Comparison of ENCODE assay signal across 7 cellular contexts in the genomic region with DNA sequence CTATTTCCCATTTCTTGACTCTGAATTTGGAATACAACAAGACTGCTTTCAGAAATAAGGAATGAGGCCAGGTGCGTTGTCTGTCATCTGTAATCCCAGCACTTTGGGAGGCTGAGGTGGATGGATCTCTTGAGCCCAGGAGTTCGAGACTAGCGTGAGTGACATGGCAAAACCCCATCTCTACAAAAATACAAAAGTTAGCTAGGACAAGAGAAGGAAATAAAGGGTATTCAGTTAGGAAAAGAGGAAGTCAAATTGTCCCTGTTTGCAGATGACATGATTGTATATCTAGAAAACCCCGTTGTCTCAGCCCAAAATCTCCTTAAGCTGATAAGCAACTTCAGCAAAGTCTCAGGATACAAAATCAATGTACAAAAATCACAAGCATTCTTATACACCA. TPM values are rescaled to one million over a fixed set of nuclear protein-coding genes. Genes with fewer than 3 reads are reported as not detected.
DNase-seq lines count a peak whose midpoint lies in the region; ATAC-seq, FAIRE-seq and TF ChIP-seq lines count a peak whose summit lies in the region.
"Not testable (repeated sequence)": the region's sequence is repeated elsewhere in the genome, so short reads cannot be mapped to it uniquely, and the experiment has no call there.

No MANE protein-coding gene starts in this region.

- dilution Hi-C loops in endothelial cell of umbilical vein (cut with MboI; ENCODE audit: extremely low pct_ligation_motif_present, low sequenced_read_pairs), result not testable (repeated sequence)

- not testable (repeated sequence) for H3K36me3 ChIP-seq in endothelial cell of umbilical vein (ENCODE audit: control insufficient read depth in 2 of 2, extremely low read depth in 1 of 2, insufficient read depth in 2 of 2, low read length in 2 of 2)
- H3K36me3 ChIP-seq in skeletal muscle satellite cell (ENCODE audit: insufficient read depth, low read length), result peaks cover 11% of the 10 kb centered on the region

- not testable (repeated sequence) for FAIRE-seq in A549 (lab: Jason Lieb, UNC); endothelial cell of umbilical vein (lab: Jason Lieb, UNC)

- not testable (repeated sequence) for H3K4me3 ChIP-seq in A549; endothelial cell of umbilical vein (replicated peaks in 1 of 3; ENCODE audit: insufficient read depth in 1 of 3, low read depth in 1 of 3, low read length in 3 of 3); skeletal muscle satellite cell (ENCODE audit: low read length)

- not testable (repeated sequence) for H3K27me3 Mint-ChIP-seq in HFFc6 (ENCODE audit: insufficient read depth); T-cell; naive B cell

- 93% methylated on average over 4 of the region's 4 CpGs for WGBS in A549 (ENCODE audit: missing lambda C conversion rate)

- DNase-seq in A549 (ENCODE audit: low read depth in 1 of 2, low spot score in 1 of 2); HFFc6; T-cell; caudate nucleus (lab: John Stamatoyannopoulos, UW); endothelial cell of umbilical vein (ENCODE audit: low read depth, low spot score); naive B cell: not testable (repeated sequence)

- not testable (repeated sequence) for H2AFZ ChIP-seq in endothelial cell of umbilical vein (ENCODE audit: low read depth, low read length)

- TF ChIP-seq RAD21 in A549 (conservative IDR thresholded peaks at IDR 0.05 in 1 of 2, IDR thresholded peaks at IDR 0.05 in 1 of 2), result not testable (repeated sequence)

- peaks cover 19% of the 10 kb centered on the region for H4K20me1 ChIP-seq in endothelial cell of umbilical vein (replicated peaks; ENCODE audit: control insufficient read depth, extremely low read depth, insufficient read depth, low read length)

- TF ChIP-seq CTCF in A549 (IDR thresholded peaks at IDR 0.05); HFFc6 (IDR thresholded peaks at IDR 0.05); endothelial cell of umbilical vein (IDR thresholded peaks at IDR 0.05; ENCODE audit: extremely low read depth in 1 of 2, insufficient read depth in 1 of 2, low read depth in 1 of 2, low read length in 2 of 2): not testable (repeated sequence)

- peaks cover 80% of the 10 kb centered on the region for H3K4me1 Mint-ChIP-seq in HFFc6 (ENCODE audit: low read depth)
- peaks cover 78 to 79% (median 79%) of the 10 kb centered on the region in 3 donors for H3K4me1 Mint-ChIP-seq in T-cell
- H3K4me1 Mint-ChIP-seq in naive B cell, result peaks cover 70 to 84% (median 80%) of the 10 kb centered on the region in 3 donors

- H3K4me1 ChIP-seq in A549, result peaks cover 71% of the 10 kb centered on the region
- H3K4me1 ChIP-seq in endothelial cell of umbilical vein (ENCODE audit: control insufficient read depth, extremely low read depth, insufficient read depth, low read length), result peaks cover 50% of the 10 kb centered on the region
- peaks cover 69% of the 10 kb centered on the region for H3K4me1 ChIP-seq in skeletal muscle satellite cell (ENCODE audit: control insufficient read depth, insufficient read depth, low read length)

- not testable (repeated sequence) for H3K9ac ChIP-seq in endothelial cell of umbilical vein (replicated peaks; ENCODE audit: extremely low read depth, insufficient read depth, low read length); skeletal muscle satellite cell (ENCODE audit: low read depth, low read length)

- H3K9me3 ChIP-seq in A549; endothelial cell of umbilical vein (replicated peaks; ENCODE audit: control insufficient read depth, insufficient read depth, low read length); skeletal muscle satellite cell (replicated peaks; ENCODE audit: low read length): not testable (repeated sequence)

- not testable (repeated sequence) for TF ChIP-seq POLR2A in A549 (IDR thresholded peaks at IDR 0.05; ENCODE audit: low read length); endothelial cell of umbilical vein (IDR thresholded peaks at IDR 0.05; ENCODE audit: low read depth, low read length)

- POLR2A ChIA-PET in A549 (lab: Yijun Ruan, JAX); T-cell (lab: Charles Lee); endothelial cell of umbilical vein (lab: Charles Lee): not testable (repeated sequence)

- peaks cover 79% of the 10 kb centered on the region for H3K79me2 ChIP-seq in endothelial cell of umbilical vein (ENCODE audit: control insufficient read depth, insufficient read depth, low read length)

- CTCF ChIA-PET in A549 (lab: Yijun Ruan, JAX), result interaction anchor here (1.3 kb wide), 1 partner anchor 23 kb away, joined by 4 read pairs; no protein-coding TSS in a partner anchor
- CTCF ChIA-PET in T-cell (lab: Charles Lee), result not testable (repeated sequence)
- CTCF ChIA-PET in endothelial cell of umbilical vein (lab: Charles Lee), result interaction anchor here (4.6 kb wide), 1 partner anchor 10 kb away, joined by 24 read pairs; no protein-coding TSS in a partner anchor

- H3K36me3 Mint-ChIP-seq in HFFc6 (ENCODE audit: low read depth) (peaks cover 10% of the 10 kb centered on the region), T-cell (peaks cover 14% of the 10 kb centered on the region)
- H3K36me3 Mint-ChIP-seq in naive B cell, result not testable (repeated sequence)

- H3K9me1 ChIP-seq in endothelial cell of umbilical vein (replicated peaks; ENCODE audit: control insufficient read depth, extremely low read depth, insufficient read depth, low read length), result not testable (repeated sequence)

- H3K27ac ChIP-seq in A549 (peak overlapping the region; percentile 78 to 84; a peak in 5 of 6 replicates), caudate nucleus (ENCODE audit: low read depth, low read length) (peak overlapping the region; percentile 59)
- H3K27ac ChIP-seq in endothelial cell of umbilical vein (ENCODE audit: insufficient read depth, low read depth, low read length), result not testable (repeated sequence)

- H3K9me3 Mint-ChIP-seq in HFFc6, T-cell, naive B cell: not testable (repeated sequence)

- peak overlapping the region; percentile 78 for H3K4me2 ChIP-seq in A549
- not testable (repeated sequence) for H3K4me2 ChIP-seq in endothelial cell of umbilical vein (ENCODE audit: insufficient read depth, low read length)
- H3K4me2 ChIP-seq in skeletal muscle satellite cell (ENCODE audit: low read length), result peak overlapping the region; percentile 63

- H3K27me3 ChIP-seq in endothelial cell of umbilical vein (ENCODE audit: control insufficient read depth in 2 of 2, insufficient read depth in 2 of 2, low read length in 2 of 2); skeletal muscle satellite cell (ENCODE audit: control insufficient read depth, insufficient read depth, low read length): not testable (repeated sequence)

- H3K27ac Mint-ChIP-seq in HFFc6, result peak overlapping the region; percentile 70
- H3K27ac Mint-ChIP-seq in T-cell, result peak overlapping the region; percentile 19 to 66
- H3K27ac Mint-ChIP-seq in naive B cell, result peak overlapping the region; percentile 57 to 90 (median 78)

- H3K4me3 Mint-ChIP-seq in HFFc6, result not testable (repeated sequence)
- peak overlapping the region in 1 of 3 donors; percentile 31 for H3K4me3 Mint-ChIP-seq in T-cell
- peak overlapping the region in 3 of 8 donors; percentile 6 to 81 (median 44) for H3K4me3 Mint-ChIP-seq in naive B cell

- ATAC-seq in A549; T-cell (replicated peaks in 1 of 4); naive B cell (ENCODE audit: low read depth in 2 of 2): not testable (repeated sequence)

- not testable (repeated sequence) for TF ChIP-seq EP300 in A549 (IDR thresholded peaks at IDR 0.05)

- BruUV-seq in endothelial cell of umbilical vein (replicated peaks; lab: Mats Ljungman, UMichigan), result TSS peak; percentile 5

- intact Hi-C loops in endothelial cell of umbilical vein (cut with micrococcal nuclease), result not testable (repeated sequence)

RNA-seq across cellular contexts. Expression of gene MAP4K4, which starts 51.0 kb away (rescaled TPM):
- 82.2 and 91.4 TPM in 2 replicates for polyA plus RNA-seq in A549 (2011; rRNA removed)
- 34.1 and 37.0 TPM in 2 replicates for polyA plus RNA-seq in A549 (2012; cell fraction: cytosol; rRNA removed)
- polyA plus RNA-seq in A549 (2012; cell fraction: nucleus; rRNA removed), result 34.7 and 47.6 TPM in 2 replicates
- 60.8 to 69.6 TPM (median 61.9 TPM) in 3 replicates for polyA plus RNA-seq in A549 (2017; fragmentation: RNase III; extraction: RNeasy Plus Mini Kit Qiagen cat#74134 plus additional on column Dnase treatment)
- polyA minus RNA-seq in A549 (2011; rRNA and poly(A)+ RNA removed), result 122 and 124 TPM in 2 replicates
- 100 to 1,000 TPM; 103 to 124 (median 121) TPM for total RNA-seq in HFFc6 (2021; fragmentation: NEBNext Ultra II Directional; extraction: Animal tissue kit (Norgen Biotek cat#: 25700))
- total RNA-seq in T-cell, result 100 to 1,000 TPM in 2 of 5 donors, 10 to 100 TPM in 3; 84.2 to 148 (median 93.2) TPM
- 251 and 269 TPM in 2 replicates for total RNA-seq in endothelial cell of umbilical vein
- 60.2 and 79.4 TPM in 2 replicates for polyA plus RNA-seq in endothelial cell of umbilical vein
- 96.1 and 99.2 TPM in 2 replicates for polyA plus RNA-seq in endothelial cell of umbilical vein (2011; cell fraction: cytosol; rRNA removed)
- 286 and 331 TPM in 2 replicates for polyA plus RNA-seq in endothelial cell of umbilical vein (2011; cell fraction: nucleus; rRNA removed)
- 220 and 289 TPM in 2 replicates for polyA plus RNA-seq in endothelial cell of umbilical vein (2012)
- 299 and 319 TPM in 2 replicates for polyA minus RNA-seq in endothelial cell of umbilical vein
- 24.2 TPM for polyA minus RNA-seq in endothelial cell of umbilical vein (2011; cell fraction: cytosol; rRNA and poly(A)+ RNA removed)
- 593 and 821 TPM in 2 replicates for polyA minus RNA-seq in endothelial cell of umbilical vein (2011; cell fraction: nucleus; rRNA and poly(A)+ RNA removed)
- 10 to 100 TPM; 11.8 to 36.0 (median 20.3) TPM for polyA plus RNA-seq in naive B cell (ENCODE audit: low read depth in 6 of 6)
- total RNA-seq in skeletal muscle satellite cell (2012; rRNA removed), result 195 and 229 TPM in 2 replicates
